ENCODE assay signal across 1 cellular context in genomic region chr12:90253674-90254181, GRCh38.
A peak's percentile ranks its signal among the peaks of the same experiment; 100 is the strongest.
TF ChIP-seq lines count a peak whose summit lies in the region.

No MANE protein-coding gene starts in this region.

TF ChIP-seq in GM12878, 131 proteins besides CTCF, POLR2A, EP300 and RAD21 (continued from another document):
- TF ChIP-seq PRDM15 (CRISPR knock-in tag; IDR thresholded peaks at IDR 0.05) (no peak), NR2F1 (conservative IDR thresholded peaks at IDR 0.05) (peak; percentile 64; the same call in 1 of the 2 replicates), PAX5 (IDR thresholded peaks at IDR 0.05; ENCODE audit: borderline replicate concordance, low read depth, low read length) (peak; percentile 66; the same call in 1 of the 2 replicates), BCL3 (IDR thresholded peaks at IDR 0.05; ENCODE audit: borderline replicate concordance, insufficient read depth, low read depth, low read length, poor library complexity, severe bottlenecking) (peak; percentile 44), SUPT20H (IDR thresholded peaks at IDR 0.05; ENCODE audit: borderline replicate concordance, control insufficient read depth, low read depth, low read length) (no peak), FOXM1 (IDR thresholded peaks at IDR 0.05; ENCODE audit: low read depth, low read length) (peak; percentile 90), FOS (IDR thresholded peaks at IDR 0.05; ENCODE audit: borderline replicate concordance, extremely low read depth, insufficient read length) (no peak), CBFB (IDR thresholded peaks at IDR 0.05; ENCODE audit: low read depth) (peak; percentile 69), SMC3 (IDR thresholded peaks at IDR 0.05; ENCODE audit: borderline replicate concordance, low read length) (peak; percentile 64), CREM (IDR thresholded peaks at IDR 0.05; ENCODE audit: low read depth) (peak; percentile 61; the same call in 1 of the 2 replicates), SMAD5 (IDR thresholded peaks at IDR 0.05; ENCODE audit: low read depth) (no peak), NFXL1 (IDR thresholded peaks at IDR 0.05; ENCODE audit: borderline replicate concordance) (no peak), E2F8 (IDR thresholded peaks at IDR 0.05; ENCODE audit: low read depth, partially characterized antibody) (no peak), ETV6 (conservative IDR thresholded peaks at IDR 0.05 in 1 of 2, IDR thresholded peaks at IDR 0.05 in 1 of 2; ENCODE audit: borderline replicate concordance in 1 of 2, low read depth in 1 of 2) (peak in 1 of 2 experiments; percentile 70; a peak in 1 of 4 replicates), MXI1 (IDR thresholded peaks at IDR 0.05; ENCODE audit: low read depth, low read length) (peak; percentile 76; the same call in 1 of the 2 replicates), SRF (IDR thresholded peaks at IDR 0.05; ENCODE audit: low read depth in 2 of 2, low read length in 2 of 2) (0 out of 4 replicates have a peak, but pooled peaks of 1 of the 2 experiments have one; percentile 18), ZNF384 (IDR thresholded peaks at IDR 0.05; ENCODE audit: borderline replicate concordance, low read depth, low read length) (no peak), RUNX3 (IDR thresholded peaks at IDR 0.05; ENCODE audit: low read length) (peak; percentile 97)
- TF ChIP-seq, protein P1, sequence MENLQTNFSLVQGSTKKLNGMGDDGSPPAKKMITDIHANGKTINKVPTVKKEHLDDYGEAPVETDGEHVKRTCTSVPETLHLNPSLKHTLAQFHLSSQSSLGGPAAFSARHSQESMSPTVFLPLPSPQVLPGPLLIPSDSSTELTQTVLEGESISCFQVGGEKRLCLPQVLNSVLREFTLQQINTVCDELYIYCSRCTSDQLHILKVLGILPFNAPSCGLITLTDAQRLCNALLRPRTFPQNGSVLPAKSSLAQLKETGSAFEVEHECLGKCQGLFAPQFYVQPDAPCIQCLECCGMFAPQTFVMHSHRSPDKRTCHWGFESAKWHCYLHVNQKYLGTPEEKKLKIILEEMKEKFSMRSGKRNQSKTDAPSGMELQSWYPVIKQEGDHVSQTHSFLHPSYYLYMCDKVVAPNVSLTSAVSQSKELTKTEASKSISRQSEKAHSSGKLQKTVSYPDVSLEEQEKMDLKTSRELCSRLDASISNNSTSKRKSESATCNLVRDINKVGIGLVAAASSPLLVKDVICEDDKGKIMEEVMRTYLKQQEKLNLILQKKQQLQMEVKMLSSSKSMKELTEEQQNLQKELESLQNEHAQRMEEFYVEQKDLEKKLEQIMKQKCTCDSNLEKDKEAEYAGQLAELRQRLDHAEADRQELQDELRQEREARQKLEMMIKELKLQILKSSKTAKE (IDR thresholded peaks at IDR 0.05; ENCODE audit: low read depth, poor library complexity, severe bottlenecking), result no peak
- TF ChIP-seq, protein P2, sequence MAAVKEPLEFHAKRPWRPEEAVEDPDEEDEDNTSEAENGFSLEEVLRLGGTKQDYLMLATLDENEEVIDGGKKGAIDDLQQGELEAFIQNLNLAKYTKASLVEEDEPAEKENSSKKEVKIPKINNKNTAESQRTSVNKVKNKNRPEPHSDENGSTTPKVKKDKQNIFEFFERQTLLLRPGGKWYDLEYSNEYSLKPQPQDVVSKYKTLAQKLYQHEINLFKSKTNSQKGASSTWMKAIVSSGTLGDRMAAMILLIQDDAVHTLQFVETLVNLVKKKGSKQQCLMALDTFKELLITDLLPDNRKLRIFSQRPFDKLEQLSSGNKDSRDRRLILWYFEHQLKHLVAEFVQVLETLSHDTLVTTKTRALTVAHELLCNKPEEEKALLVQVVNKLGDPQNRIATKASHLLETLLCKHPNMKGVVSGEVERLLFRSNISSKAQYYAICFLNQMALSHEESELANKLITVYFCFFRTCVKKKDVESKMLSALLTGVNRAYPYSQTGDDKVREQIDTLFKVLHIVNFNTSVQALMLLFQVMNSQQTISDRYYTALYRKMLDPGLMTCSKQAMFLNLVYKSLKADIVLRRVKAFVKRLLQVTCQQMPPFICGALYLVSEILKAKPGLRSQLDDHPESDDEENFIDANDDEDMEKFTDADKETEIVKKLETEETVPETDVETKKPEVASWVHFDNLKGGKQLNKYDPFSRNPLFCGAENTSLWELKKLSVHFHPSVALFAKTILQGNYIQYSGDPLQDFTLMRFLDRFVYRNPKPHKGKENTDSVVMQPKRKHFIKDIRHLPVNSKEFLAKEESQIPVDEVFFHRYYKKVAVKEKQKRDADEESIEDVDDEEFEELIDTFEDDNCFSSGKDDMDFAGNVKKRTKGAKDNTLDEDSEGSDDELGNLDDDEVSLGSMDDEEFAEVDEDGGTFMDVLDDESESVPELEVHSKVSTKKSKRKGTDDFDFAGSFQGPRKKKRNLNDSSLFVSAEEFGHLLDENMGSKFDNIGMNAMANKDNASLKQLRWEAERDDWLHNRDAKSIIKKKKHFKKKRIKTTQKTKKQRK (IDR thresholded peaks at IDR 0.05; ENCODE audit: low read depth, low read length), result no peak
